8 cellular contexts compared by ENCODE assay signal in the genomic region with DNA sequence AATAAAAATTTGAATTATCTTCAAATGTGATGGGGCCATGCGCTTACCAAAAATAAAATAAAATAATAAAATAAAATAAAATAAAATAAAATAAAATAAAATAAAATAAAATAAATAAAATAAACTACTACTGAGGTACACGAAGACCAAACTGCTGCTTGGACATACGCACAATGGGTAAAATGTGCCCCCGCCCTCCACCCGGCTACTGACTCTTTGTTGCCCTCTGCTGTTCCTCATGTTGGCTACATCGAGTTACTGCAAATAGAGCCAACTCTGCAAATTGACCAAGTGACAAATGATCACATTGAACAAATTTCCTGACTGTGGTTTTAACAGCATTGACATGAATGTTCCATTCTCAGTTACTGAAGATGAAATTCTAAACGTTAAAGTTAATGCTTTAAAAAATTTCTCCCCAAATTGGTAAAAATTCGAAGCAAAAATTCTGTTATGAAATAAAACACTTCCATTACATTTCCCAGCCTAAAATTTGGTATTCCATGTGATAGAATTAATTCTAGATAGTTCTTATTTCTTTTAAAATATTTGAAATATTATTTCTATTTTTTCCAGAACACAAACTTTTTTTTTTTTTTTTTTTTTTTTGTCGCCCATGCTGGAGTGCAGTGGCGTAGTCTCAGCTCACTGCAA. TPM values are rescaled to one million over a fixed set of nuclear protein-coding genes. Genes with fewer than 3 reads are reported as not detected.
DNase-seq lines count a peak whose midpoint lies in the region; ATAC-seq, FAIRE-seq and TF ChIP-seq lines count a peak whose summit lies in the region.

No MANE protein-coding gene starts in this region.

- TF ChIP-seq CTCF in fibroblast of mammary gland (conservative IDR thresholded peaks at IDR 0.05; ENCODE audit: control insufficient read depth, insufficient read depth, low read depth, low read length) = peak; percentile 84

- TF ChIP-seq POLR2A in H54 (IDR thresholded peaks at IDR 0.05; ENCODE audit: low read depth, low read length) = no peak

- H3K4me3 ChIP-seq in fibroblast of mammary gland (ENCODE audit: control insufficient read depth, low read depth, low read length) = no peak overlapping the region

- ATAC-seq in GM18502 (IDR thresholded peaks at IDR 0.05; ENCODE audit: poor library complexity, unreplicated experiment) (peak; percentile 94), HG02885 (IDR thresholded peaks at IDR 0.05; ENCODE audit: poor library complexity, unreplicated experiment) (peak; percentile 87)

- no peak for FAIRE-seq in H54 (lab: Jason Lieb, UNC)

- DNase-seq in Ammon's horn (ENCODE audit: low spot score) (peak; percentile 79), NCI-H2107 treated with DMSO at 0.1 percent for 48 hours (lab: John Stamatoyannopoulos, UW; ENCODE audit: unreplicated experiment) (peak; percentile 85), fibroblast of mammary gland (ENCODE audit: low read depth) (peak; percentile 67), occipital lobe (lab: John Stamatoyannopoulos, UW) (peak; percentile 11), H54 (ENCODE audit: insufficient read length, low spot score) (no peak)
- peak; percentile 34 for DNase-seq in activated CD4-positive, CD25-positive, alpha-beta regulatory T cell treated with anti-CD3 and anti-CD28 coated beads, Interleukin-2, amount 50 U/mL, for 72 hours

RNA-seq across cellular contexts. Expression of gene MAP1LC3C, which starts 18.8 kb away (rescaled TPM):
- 0.78 TPM for total RNA-seq in occipital lobe
